ENCODE assay signal across 15 cellular contexts in genomic region chr14:67882973-67883372, GRCh38.
"Had no signal": no experiment of that assay in that cellular context is flagged by ENCODE, and none has a peak within 500 bp of the region (broad histone marks: within the 10 kb centered on the region; RNA-seq: fewer than 3 reads in every experiment).

No MANE protein-coding gene starts in this region.

- H3K9me3 ChIP-seq: transverse colon had no signal

- H3K27ac Mint-ChIP-seq: activated CD4-positive, alpha-beta memory T cell treated with anti-CD3 and anti-CD28 coated beads, Interleukin-2, amount 10 ng/mL, durations not matched to agents 7 days and 5 days; activated CD4-positive, alpha-beta T cell treated with anti-CD3 and anti-CD28 coated beads for 36 hours; activated naive CD8-positive, alpha-beta T cell treated with anti-CD3 and anti-CD28 coated beads for 36 hours; activated T-cell treated with anti-CD3 and anti-CD28 coated beads, Interleukin-2, amount 50 U/mL, for 72 hours; progenitor cell of endocrine pancreas; stimulated activated memory B cell treated with anti-CD40 and anti-IgM and Interleukin-4, amounts not matched to agents 10 μg/mL and 1 μg/mL and 100 μg/mL, for 72 hours; T-helper 2 cell treated with Interferon-gamma antibody and Interleukin-4, amounts not matched to agents 5 μg/mL and 100 μg/mL, for 36 hours had no signal

- H3K36me3 ChIP-seq: transverse colon had no signal

- DNase-seq: activated CD4-positive, alpha-beta memory T cell treated with anti-CD3 and anti-CD28 coated beads, Interleukin-2, amount 10 ng/mL, durations not matched to agents 7 days and 5 days; activated CD4-positive, alpha-beta T cell treated with anti-CD3 and anti-CD28 coated beads for 36 hours; activated CD8-positive, alpha-beta memory T cell treated with anti-CD3 and anti-CD28 coated beads, Interleukin-2, amount 50 U/mL, for 4 hours; activated gamma-delta T cell treated with Interleukin-2 at 50 U/mL for 16 hours; activated naive CD8-positive, alpha-beta T cell treated with anti-CD3 and anti-CD28 coated beads for 36 hours; activated T-cell treated with anti-CD3 and anti-CD28 coated beads, Interleukin-2, amount 50 U/mL, for 72 hours; anterior cingulate cortex; nucleus accumbens; right cardiac atrium; stimulated activated CD4-positive, alpha-beta T cell treated with anti-CD3 and anti-CD28 coated beads, Interleukin-1b, Interleukin-23, amount 100 ng/mL, for 48 hours; transverse colon had no signal

- H3K27me3 ChIP-seq: transverse colon had no signal

- H3K9me3 Mint-ChIP-seq: activated CD4-positive, alpha-beta memory T cell treated with anti-CD3 and anti-CD28 coated beads, Interleukin-2, amount 10 ng/mL, durations not matched to agents 7 days and 5 days; activated naive CD8-positive, alpha-beta T cell treated with anti-CD3 and anti-CD28 coated beads for 36 hours; activated T-cell treated with anti-CD3 and anti-CD28 coated beads, Interleukin-2, amount 50 U/mL, for 72 hours; stimulated activated memory B cell treated with anti-CD40 and anti-IgM and Interleukin-4, amounts not matched to agents 10 μg/mL and 1 μg/mL and 100 μg/mL, for 72 hours; T-helper 2 cell treated with Interferon-gamma antibody and Interleukin-4, amounts not matched to agents 5 μg/mL and 100 μg/mL, for 36 hours had no signal

- H3K4me3 ChIP-seq: transverse colon had no signal

- ATAC-seq: activated CD4-positive, alpha-beta T cell treated with anti-CD3 and anti-CD28 coated beads for 36 hours; activated T-cell treated with anti-CD3 and anti-CD28 coated beads, Interleukin-2, amount 50 U/mL, for 72 hours; stimulated activated memory B cell treated with anti-CD40 and anti-IgM and Interleukin-4, amounts not matched to agents 10 μg/mL and 1 μg/mL and 100 μg/mL, for 72 hours had no signal

- H3K27ac ChIP-seq: transverse colon, VCaP had no signal

- H3K27me3 Mint-ChIP-seq: activated CD4-positive, alpha-beta memory T cell treated with anti-CD3 and anti-CD28 coated beads, Interleukin-2, amount 10 ng/mL, durations not matched to agents 7 days and 5 days; activated CD4-positive, alpha-beta T cell treated with anti-CD3 and anti-CD28 coated beads for 36 hours; activated naive CD8-positive, alpha-beta T cell treated with anti-CD3 and anti-CD28 coated beads for 36 hours; progenitor cell of endocrine pancreas; stimulated activated memory B cell treated with anti-CD40 and anti-IgM and Interleukin-4, amounts not matched to agents 10 μg/mL and 1 μg/mL and 100 μg/mL, for 72 hours had no signal

- H3K4me3 Mint-ChIP-seq: activated CD4-positive, alpha-beta memory T cell treated with anti-CD3 and anti-CD28 coated beads, Interleukin-2, amount 10 ng/mL, durations not matched to agents 7 days and 5 days; activated CD4-positive, alpha-beta T cell treated with anti-CD3 and anti-CD28 coated beads for 36 hours; activated naive CD8-positive, alpha-beta T cell treated with anti-CD3 and anti-CD28 coated beads for 36 hours; activated T-cell treated with anti-CD3 and anti-CD28 coated beads, Interleukin-2, amount 50 U/mL, for 72 hours; stimulated activated memory B cell treated with anti-CD40 and anti-IgM and Interleukin-4, amounts not matched to agents 10 μg/mL and 1 μg/mL and 100 μg/mL, for 72 hours; T-helper 2 cell treated with Interferon-gamma antibody and Interleukin-4, amounts not matched to agents 5 μg/mL and 100 μg/mL, for 36 hours had no signal
